18 cellular contexts compared by ENCODE assay signal in genomic region chr17:4839965-4840892, GRCh38. TPM values are rescaled to one million over a fixed set of nuclear protein-coding genes. Genes with fewer than 3 reads are reported as not detected.
A peak's percentile ranks its signal among the peaks of the same experiment; 100 is the strongest.
DNase-seq lines count a peak whose midpoint lies in the region; ATAC-seq and TF ChIP-seq lines count a peak whose summit lies in the region.
"Had no signal": no experiment of that assay in that cellular context is flagged by ENCODE, and none has a peak within 500 bp of the region (broad histone marks: within the 10 kb centered on the region; RNA-seq: fewer than 3 reads in every experiment).

No MANE protein-coding gene starts in this region.

- no peaks in the 10 kb centered on the region for H3K9me3 Mint-ChIP-seq in activated naive CD4-positive, alpha-beta T cell treated with anti-CD3 and anti-CD28 coated beads for 36 hours
- no peaks in the 10 kb centered on the region for H3K9me3 Mint-ChIP-seq in stimulated activated memory B cell treated with anti-CD40 and anti-IgM and Interleukin-4, amounts not matched to agents 10 μg/mL and 1 μg/mL and 100 μg/mL, for 72 hours

- 62 to 72% methylated on average over 8 of the region's 8 CpGs for WGBS in upper lobe of left lung, 2 donors

- peaks cover 0 to 7% (median 0%) of the 10 kb centered on the region in 4 donors for H3K36me3 ChIP-seq in upper lobe of left lung
- H3K36me3 ChIP-seq: sigmoid colon had no signal

- TF ChIP-seq EP300 in upper lobe of left lung (IDR thresholded peaks at IDR 0.05) = no peak

- no peaks in the 10 kb centered on the region for H3K27me3 Mint-ChIP-seq in activated naive CD4-positive, alpha-beta T cell treated with anti-CD3 and anti-CD28 coated beads for 36 hours (ENCODE audit: low read depth)
- no peaks in the 10 kb centered on the region for H3K27me3 Mint-ChIP-seq in T-helper 17 cell
- no peaks in the 10 kb centered on the region for H3K27me3 Mint-ChIP-seq in stimulated activated memory B cell treated with anti-CD40 and anti-IgM and Interleukin-4, amounts not matched to agents 10 μg/mL and 1 μg/mL and 100 μg/mL, for 72 hours

- peaks cover 36% of the 10 kb centered on the region for H3K4me1 Mint-ChIP-seq in activated naive CD4-positive, alpha-beta T cell treated with anti-CD3 and anti-CD28 coated beads for 36 hours (ENCODE audit: low read depth)
- H3K4me1 Mint-ChIP-seq in T-helper 17 cell = peaks cover 54% of the 10 kb centered on the region
- peaks cover 72% of the 10 kb centered on the region for H3K4me1 Mint-ChIP-seq in stimulated activated memory B cell treated with anti-CD40 and anti-IgM and Interleukin-4, amounts not matched to agents 10 μg/mL and 1 μg/mL and 100 μg/mL, for 72 hours

- H3K4me3 ChIP-seq in upper lobe of left lung = no peak overlapping the region
- H3K4me3 ChIP-seq: HAP-1, sigmoid colon, SK-N-MC had no signal

- peak overlapping the region; percentile 68 for H3K27ac Mint-ChIP-seq in activated naive CD4-positive, alpha-beta T cell treated with anti-CD3 and anti-CD28 coated beads for 36 hours
- peak overlapping the region; percentile 94 for H3K27ac Mint-ChIP-seq in T-helper 17 cell
- H3K27ac Mint-ChIP-seq in stimulated activated memory B cell treated with anti-CD40 and anti-IgM and Interleukin-4, amounts not matched to agents 10 μg/mL and 1 μg/mL and 100 μg/mL, for 72 hours = peak overlapping the region; percentile 9

- H3K9me3 ChIP-seq in T-helper 17 cell (ENCODE audit: control insufficient read depth, low read length, poor library complexity, severe bottlenecking) (no peaks in the 10 kb centered on the region), upper lobe of left lung (no peaks in the 10 kb centered on the region)
- H3K9me3 ChIP-seq: HAP-1, sigmoid colon had no signal

- no peak for TF ChIP-seq POLR2A in upper lobe of left lung (IDR thresholded peaks at IDR 0.05)

- H3K27ac ChIP-seq in epithelial cell of prostate = peak overlapping the region; percentile 2
- H3K27ac ChIP-seq in upper lobe of left lung = peak overlapping the region in 2 of 4 donors; percentile 33 to 42
- H3K27ac ChIP-seq: sigmoid colon, SK-N-MC, VCaP had no signal

- intact Hi-C loops in activated naive CD4-positive, alpha-beta T cell treated with anti-CD3 and anti-CD28 coated beads for 36 hours (cut with micrococcal nuclease) = no loop called here

- TF ChIP-seq CTCF in upper lobe of left lung (IDR thresholded peaks at IDR 0.05) = no peak

- H3K4me1 ChIP-seq in upper lobe of left lung = peaks cover 21 to 76% (median 48%) of the 10 kb centered on the region in 4 donors

- H3K27me3 ChIP-seq in upper lobe of left lung = no peaks in the 10 kb centered on the region
- H3K27me3 ChIP-seq: sigmoid colon had no signal

- peaks cover 3% of the 10 kb centered on the region for H3K36me3 Mint-ChIP-seq in activated naive CD4-positive, alpha-beta T cell treated with anti-CD3 and anti-CD28 coated beads for 36 hours (ENCODE audit: low read depth)
- peaks cover 3% of the 10 kb centered on the region for H3K36me3 Mint-ChIP-seq in T-helper 17 cell (ENCODE audit: low read depth)
- peaks cover 22% of the 10 kb centered on the region for H3K36me3 Mint-ChIP-seq in stimulated activated memory B cell treated with anti-CD40 and anti-IgM and Interleukin-4, amounts not matched to agents 10 μg/mL and 1 μg/mL and 100 μg/mL, for 72 hours

- CTCF ChIA-PET in activated naive CD4-positive, alpha-beta T cell treated with anti-CD3 and anti-CD28 coated beads for 36 hours (lab: Charles Lee) = no interaction called here

- DNase-seq in activated naive CD4-positive, alpha-beta T cell treated with anti-CD3 and anti-CD28 coated beads for 36 hours = no peak
- no peak for DNase-seq in activated naive CD4-positive, alpha-beta T cell treated with Interleukin-2 at 50 U/mL for 16 hours
- DNase-seq in T-helper 17 cell (no peak), epithelial cell of prostate (ENCODE audit: low read depth, low spot score) (no peak), upper lobe of left lung (no peak)
- no peak for DNase-seq in stimulated activated CD8-positive, alpha-beta memory T cell treated with anti-CD3 and anti-CD28 coated beads, Interleukin-4, amount 100 ng/mL, for 48 hours
- DNase-seq: activated T-cell treated with anti-CD3 and anti-CD28 coated beads for 4 hours, foreskin melanocyte, KBM-7, NCI-H1436, NCI-H446, sigmoid colon had no signal

- no peak overlapping the region for H3K4me3 Mint-ChIP-seq in activated naive CD4-positive, alpha-beta T cell treated with anti-CD3 and anti-CD28 coated beads for 36 hours
- peak overlapping the region; percentile 60 for H3K4me3 Mint-ChIP-seq in T-helper 17 cell
- H3K4me3 Mint-ChIP-seq in stimulated activated memory B cell treated with anti-CD40 and anti-IgM and Interleukin-4, amounts not matched to agents 10 μg/mL and 1 μg/mL and 100 μg/mL, for 72 hours = no peak overlapping the region

- ATAC-seq in T-helper 17 cell (peak; percentile 9), upper lobe of left lung (ENCODE audit: low FRiP score in 2 of 2) (no peak), HG02938 (IDR thresholded peaks at IDR 0.05; ENCODE audit: unreplicated experiment) (no peak)
- no peak for ATAC-seq in stimulated activated memory B cell treated with anti-CD40 and anti-IgM and Interleukin-4, amounts not matched to agents 10 μg/mL and 1 μg/mL and 100 μg/mL, for 72 hours

RNA-seq across cellular contexts. Expression of gene MINK1, which starts 7.1 kb away (rescaled TPM):
- total RNA-seq in activated naive CD4-positive, alpha-beta T cell treated with anti-CD3 and anti-CD28 coated beads for 36 hours = 10 to 100 TPM; 49.1 to 50.4 TPM
- 100 to 1,000 TPM; 188 to 263 TPM for total RNA-seq in T-helper 17 cell
- 100 to 1,000 TPM in 4 of 6 donors, 10 to 100 TPM in 2; 52.3 to 311 (median 136) TPM for total RNA-seq in upper lobe of left lung

RNA-seq across cellular contexts. Expression of gene PLD2, which starts 33.3 kb away (rescaled TPM):
- 10 to 100 TPM; 17.4 to 17.6 TPM for total RNA-seq in activated naive CD4-positive, alpha-beta T cell treated with anti-CD3 and anti-CD28 coated beads for 36 hours
- total RNA-seq in T-helper 17 cell (10 to 100 TPM; 30.6 to 32.8 TPM), upper lobe of left lung (10 to 100 TPM; 15.0 to 51.3 (median 37.6) TPM)

RNA-seq across cellular contexts. Expression of gene PSMB6, which starts 44.3 kb away (rescaled TPM):
- total RNA-seq in activated naive CD4-positive, alpha-beta T cell treated with anti-CD3 and anti-CD28 coated beads for 36 hours = 100 to 1,000 TPM; 171 to 186 TPM
- 10 to 100 TPM; 54.3 to 59.7 TPM for total RNA-seq in T-helper 17 cell
- 100 to 1,000 TPM in 4 of 6 donors, 10 to 100 TPM in 2; 44.0 to 149 (median 110) TPM for total RNA-seq in upper lobe of left lung

RNA-seq across cellular contexts. Expression of gene GLTPD2, which starts 51.5 kb away (rescaled TPM):
- not detected for total RNA-seq in activated naive CD4-positive, alpha-beta T cell treated with anti-CD3 and anti-CD28 coated beads for 36 hours
- total RNA-seq in T-helper 17 cell (under 1 TPM in 1 of 2 donors, not detected in 1; 0.34 TPM), upper lobe of left lung (under 1 TPM in 2 of 6 donors, not detected in 4; 0.24 to 0.97 TPM)
- total RNA-seq: lung microvascular endothelial cell, sigmoid colon had no signal

Comparison
In these comparisons a context has a peak if more than half of its experiments do, and no peak if none do; other contexts are left out.
1. H3K27ac Mint-ChIP-seq: peak in every context shown above with its lines; median percentile 94 in T-helper 17 cell; 68 in activated naive CD4-positive, alpha-beta T cell treated with anti-CD3 and anti-CD28 coated beads for 36 hours; 9 in stimulated activated memory B cell treated with anti-CD40 and anti-IgM and Interleukin-4, amounts not matched to agents 10 μg/mL and 1 μg/mL and 100 μg/mL, for 72 hours.